In genomic region chr6:142207265-142207877, GRCh38 we compare ENCODE assay signal across 8 cellular contexts.
DNase-seq lines count a peak whose midpoint lies in the region; ATAC-seq, FAIRE-seq and TF ChIP-seq lines count a peak whose summit lies in the region.

No MANE protein-coding gene starts in this region.

- H3K9me3 Mint-ChIP-seq in T-helper 2 cell treated with Interferon-gamma antibody and Interleukin-4, amounts not matched to agents 5 μg/mL and 100 μg/mL, for 36 hours: peaks cover 7% of the 10 kb centered on the region

- no peaks in the 10 kb centered on the region for H3K4me1 Mint-ChIP-seq in T-helper 2 cell treated with Interferon-gamma antibody and Interleukin-4, amounts not matched to agents 5 μg/mL and 100 μg/mL, for 36 hours (ENCODE audit: low read depth)

- peaks cover 46% of the 10 kb centered on the region for H3K36me3 Mint-ChIP-seq in T-helper 2 cell treated with Interferon-gamma antibody and Interleukin-4, amounts not matched to agents 5 μg/mL and 100 μg/mL, for 36 hours (ENCODE audit: low read depth)

- peak; percentile 80 for ATAC-seq in GM18868 (IDR thresholded peaks at IDR 0.05; ENCODE audit: unreplicated experiment)
- peak; percentile 32 for ATAC-seq in stimulated activated naive CD8-positive, alpha-beta T cell treated with anti-CD3 and anti-CD28 coated beads, Interleukin-15, Interleukin-2, amounts not matched to agents 100 U/mL and 50 U/mL, for 24 hours

- no peak overlapping the region for H3K27ac Mint-ChIP-seq in T-helper 2 cell treated with Interferon-gamma antibody and Interleukin-4, amounts not matched to agents 5 μg/mL and 100 μg/mL, for 36 hours

- DNase-seq in Ammon's horn (ENCODE audit: low spot score) (peak; percentile 34), HuH-7 (ENCODE audit: low spot score) (peak; percentile 50), bronchial epithelial cell (ENCODE audit: low read depth) (peak; percentile 44), left kidney (ENCODE audit: low read depth, low spot score) (peak; percentile 53), GM19238 (ENCODE audit: insufficient read length, low spot score) (no peak)
- peak; percentile 12 for DNase-seq in T-helper 2 cell treated with Interferon-gamma antibody and Interleukin-4, amounts not matched to agents 5 μg/mL and 100 μg/mL, for 36 hours (ENCODE audit: low spot score)
- DNase-seq in stimulated activated naive CD8-positive, alpha-beta T cell treated with anti-CD3 and anti-CD28 coated beads, Interleukin-15, Interleukin-2, amounts not matched to agents 100 U/mL and 50 U/mL, for 24 hours: peak; percentile 41

- no peak overlapping the region for H3K4me3 Mint-ChIP-seq in T-helper 2 cell treated with Interferon-gamma antibody and Interleukin-4, amounts not matched to agents 5 μg/mL and 100 μg/mL, for 36 hours

- H3K27me3 ChIP-seq in bronchial epithelial cell (ENCODE audit: control insufficient read depth, insufficient read depth, low read length): no peaks in the 10 kb centered on the region

- TF ChIP-seq CTCF in bronchial epithelial cell (IDR thresholded peaks at IDR 0.05; ENCODE audit: insufficient read depth, low read length, severe bottlenecking): peak; percentile 72

- peak; percentile 91 for FAIRE-seq in bronchial epithelial cell (lab: Jason Lieb, UNC)

- no peaks in the 10 kb centered on the region for H3K36me3 ChIP-seq in bronchial epithelial cell (ENCODE audit: control insufficient read depth, insufficient read depth, low read length)

- no peak overlapping the region for H3K4me3 ChIP-seq in bronchial epithelial cell (ENCODE audit: low read depth, low read length)

- no peaks in the 10 kb centered on the region for H3K27me3 Mint-ChIP-seq in T-helper 2 cell treated with Interferon-gamma antibody and Interleukin-4, amounts not matched to agents 5 μg/mL and 100 μg/mL, for 36 hours (ENCODE audit: low read depth)
